Comparison of ENCODE assay signal across 16 cellular contexts in genomic region chr3:46480481-46481195, GRCh38. TPM values are rescaled to one million over a fixed set of nuclear protein-coding genes. Genes with fewer than 3 reads are reported as not detected.
DNase-seq lines count a peak whose midpoint lies in the region; TF ChIP-seq lines count a peak whose summit lies in the region.
"Had no signal": no experiment of that assay in that cellular context is flagged by ENCODE, and none has a peak within 500 bp of the region (broad histone marks: within the 10 kb centered on the region; RNA-seq: fewer than 3 reads in every experiment).

No MANE protein-coding gene starts in this region.

- peak in 10 of 14 donors; percentile 22 to 71 (median 58) for DNase-seq in C1 segment of cervical spinal cord (lab: John Stamatoyannopoulos, UW)
- peak; percentile 54 for DNase-seq in coronary artery (ENCODE audit: low spot score)
- peak; percentile 35 for DNase-seq in islet precursor cell
- peak in 29 of 56 donors; percentile 1 to 58 (median 21) for DNase-seq in nucleus accumbens (lab: John Stamatoyannopoulos, UW)
- no peak for DNase-seq in cardiac septum (ENCODE audit: low spot score)
- no peak for DNase-seq in activated T-cell treated with anti-CD3 and anti-CD28 coated beads, Interleukin-2, amount 50 U/mL, for 24 hours
- no peak for DNase-seq in DMS 273 (lab: John Stamatoyannopoulos, UW; ENCODE audit: unreplicated experiment)
- no peak for DNase-seq in EL
- DNase-seq: GM23248, NCI-H1436 treated with DMSO at 0.1 percent for 48 hours, NCI-H2081 treated with DMSO at 0.1 percent for 48 hours, NCI-H446 treated with DMSO at 0.1 percent for 48 hours, NCI-H748 treated with DMSO at 0.1 percent for 48 hours, Right ventricle myocardium superior had no signal

- no peak overlapping the region for H3K4me3 ChIP-seq in coronary artery
- H3K4me3 ChIP-seq: GM23248 had no signal

- peaks cover under 1% of the 10 kb centered on the region for H3K9me3 Mint-ChIP-seq in activated T-cell treated with anti-CD3 and anti-CD28 coated beads, Interleukin-2, amount 50 U/mL, for 24 hours

- no peak overlapping the region for H3K27ac ChIP-seq in coronary artery
- H3K27ac ChIP-seq: GM23248 had no signal

- no peak overlapping the region for H3K4me3 Mint-ChIP-seq in activated T-cell treated with anti-CD3 and anti-CD28 coated beads, Interleukin-2, amount 50 U/mL, for 24 hours
- H3K4me3 Mint-ChIP-seq: CD14-positive monocyte had no signal

- peaks cover 25% of the 10 kb centered on the region for H3K27me3 Mint-ChIP-seq in activated T-cell treated with anti-CD3 and anti-CD28 coated beads, Interleukin-2, amount 50 U/mL, for 24 hours

- no peak for TF ChIP-seq CTCF in coronary artery (IDR thresholded peaks at IDR 0.05)

- H3K27ac Mint-ChIP-seq in activated T-cell treated with anti-CD3 and anti-CD28 coated beads, Interleukin-2, amount 50 U/mL, for 24 hours = no peak overlapping the region

- no peaks in the 10 kb centered on the region for H3K4me1 Mint-ChIP-seq in activated T-cell treated with anti-CD3 and anti-CD28 coated beads, Interleukin-2, amount 50 U/mL, for 24 hours (ENCODE audit: low read depth)

- no peaks in the 10 kb centered on the region for H3K36me3 Mint-ChIP-seq in activated T-cell treated with anti-CD3 and anti-CD28 coated beads, Interleukin-2, amount 50 U/mL, for 24 hours (ENCODE audit: low read depth)
- H3K36me3 Mint-ChIP-seq: CD14-positive monocyte had no signal

- intact Hi-C loops in cardiac septum (cut with DNase I) = no loop called here

RNA-seq across cellular contexts. Expression of gene LTF, which starts 15.9 kb away (rescaled TPM):
- total RNA-seq in cardiac septum = 5.4 TPM
- total RNA-seq: A172, GM23248 had no signal

RNA-seq across cellular contexts. Expression of gene RTP3, which starts 17.1 kb away (rescaled TPM):
- not detected for total RNA-seq in cardiac septum
- total RNA-seq: A172, GM23248, Right ventricle myocardium superior had no signal

Comparison
In these comparisons a context has a peak if more than half of its experiments do, and no peak if none do; other contexts are left out.
1. DNase-seq: peak in C1 segment of cervical spinal cord (10 of 14), coronary artery (single experiment), islet precursor cell (single experiment) and nucleus accumbens (29 of 56); none in cardiac septum (single experiment), activated T-cell treated with anti-CD3 and anti-CD28 coated beads, Interleukin-2, amount 50 U/mL, for 24 hours (single experiment), DMS 273 (single experiment) and EL (single experiment).